ENCODE assay signal across 24 cellular contexts in the genomic region with DNA sequence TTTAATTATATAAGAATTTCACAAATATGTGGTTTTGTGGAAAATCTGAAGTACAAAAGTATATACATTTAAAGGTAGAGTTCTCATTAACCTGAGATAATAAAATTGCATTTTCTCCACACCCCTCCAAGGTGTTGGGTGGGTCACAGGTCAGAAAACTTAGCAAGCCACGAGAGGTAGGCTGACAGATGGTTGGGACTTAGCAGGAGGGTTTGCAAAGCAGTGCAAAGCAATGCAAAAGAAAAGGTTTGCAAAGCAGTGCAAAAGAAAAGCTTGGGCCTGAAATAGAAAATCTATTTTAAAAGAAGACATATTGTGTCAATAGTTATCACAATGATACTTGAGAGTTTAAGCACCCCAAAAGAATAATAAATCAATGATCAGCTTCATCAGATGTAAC.
"Had no signal": no experiment of that assay in that cellular context is flagged by ENCODE, and none has a peak within 500 bp of the region (broad histone marks: within the 10 kb centered on the region; RNA-seq: fewer than 3 reads in every experiment).

No MANE protein-coding gene starts in this region.

- DNase-seq: activated CD4-positive, alpha-beta memory T cell treated with anti-CD3 and anti-CD28 coated beads, Interleukin-2, amount 10 ng/mL, durations not matched to agents 7 days and 5 days; activated CD4-positive, alpha-beta T cell treated with anti-CD3 and anti-CD28 coated beads for 1 hour; activated CD4-positive, alpha-beta T cell treated with anti-CD3 and anti-CD28 coated beads for 4 hours; activated CD4-positive, alpha-beta T cell treated with anti-CD3 and anti-CD28 coated beads, Interleukin-2, amount 10 ng/mL, durations not matched to agents 7 days and 5 days; activated CD4-positive, alpha-beta T cell treated with anti-CD3 and anti-CD28 coated beads, Interleukin-2, amount 50 U/mL, for 4 hours; activated CD8-positive, alpha-beta memory T cell treated with anti-CD3 and anti-CD28 coated beads, Interleukin-2, amount 50 U/mL, for 48 hours; activated gamma-delta T cell; activated naive CD4-positive, alpha-beta T cell; activated naive CD4-positive, alpha-beta T cell treated with anti-CD3 and anti-CD28 coated beads, Interleukin-2, amount 10 ng/mL, durations not matched to agents 7 days and 5 days; activated naive CD8-positive, alpha-beta T cell treated with anti-CD3 and anti-CD28 coated beads, Interleukin-2, amount 10 ng/mL, durations not matched to agents 7 days and 5 days; activated T-cell treated with anti-CD3 and anti-CD28 coated beads for 4 hours; activated T-cell treated with anti-CD3 and anti-CD28 coated beads, Interleukin-2, amount 50 U/mL, for 24 hours; activated T-cell treated with anti-CD3 and anti-CD28 coated beads, Interleukin-2, amount 50 U/mL, for 72 hours; central memory CD4-positive, alpha-beta T cell; cortex of kidney; dermis blood vessel endothelial cell; effector CD4-positive, alpha-beta T cell; effector memory CD8-positive, alpha-beta T cell; erythroblast; foreskin keratinocyte; gastrocnemius medialis; glutamatergic neuron; heart left ventricle; T-helper 2 cell had no signal
